ENCODE assay signal across 8 cellular contexts in genomic region chr1:54409156-54410142, GRCh38. TPM values are rescaled to one million over a fixed set of nuclear protein-coding genes. Genes with fewer than 3 reads are reported as not detected.
A peak's percentile ranks its signal among the peaks of the same experiment; 100 is the strongest.
DNase-seq lines count a peak whose midpoint lies in the region; ATAC-seq and TF ChIP-seq lines count a peak whose summit lies in the region.

No MANE protein-coding gene starts in this region.

- no peak overlapping the region for H3K27ac ChIP-seq in CD4-positive, alpha-beta memory T cell (ENCODE audit: low read depth, low read length)

- H3K27ac Mint-ChIP-seq in CD4-positive, alpha-beta memory T cell: peak overlapping the region; percentile 86 to 99 (median 90)
- peak overlapping the region; percentile 96 for H3K27ac Mint-ChIP-seq in MCF 10A (ENCODE audit: low read depth, unreplicated experiment)

- peaks cover 33 to 65% (median 49%) of the 10 kb centered on the region in 4 donors for H3K4me1 Mint-ChIP-seq in CD4-positive, alpha-beta memory T cell
- H3K4me1 Mint-ChIP-seq in MCF 10A (ENCODE audit: insufficient read depth, unreplicated experiment): peaks cover 24% of the 10 kb centered on the region

- peak; percentile 39 for ATAC-seq in GM21390 (IDR thresholded peaks at IDR 0.05; ENCODE audit: unreplicated experiment)

- intact Hi-C loops in CD4-positive, alpha-beta memory T cell (cut with micrococcal nuclease): loop anchor here (5.0 kb wide), 4 partner anchors 48 to 393 kb away; partner anchors contain the start of gene TTC22
- intact Hi-C loops in MCF 10A (cut with micrococcal nuclease): loop anchor here (5.0 kb wide), 1 partner anchor 337 kb away; no protein-coding TSS in a partner anchor

- no TSS peak for BruUV-seq in MCF 10A (replicated peaks; lab: Mats Ljungman, UMichigan)

- no peak for TF ChIP-seq CTCF in MCF 10A (IDR thresholded peaks at IDR 0.05; ENCODE audit: unreplicated experiment)

- H3K4me1 ChIP-seq in CD4-positive, alpha-beta memory T cell (ENCODE audit: insufficient read depth, low read length): peaks cover 53% of the 10 kb centered on the region

- H3K36me3 ChIP-seq in CD4-positive, alpha-beta memory T cell (ENCODE audit: insufficient read depth, low read length): no peaks in the 10 kb centered on the region

- no peaks in the 10 kb centered on the region for H3K27me3 ChIP-seq in CD4-positive, alpha-beta memory T cell (ENCODE audit: insufficient read depth, low read length)

- no peak overlapping the region for H3K4me3 ChIP-seq in CD4-positive, alpha-beta memory T cell (ENCODE audit: low read length in 2 of 2)

- H3K27me3 Mint-ChIP-seq in CD4-positive, alpha-beta memory T cell: peaks cover 0 to 1% of the 10 kb centered on the region in 2 donors
- H3K27me3 Mint-ChIP-seq in MCF 10A (ENCODE audit: insufficient read depth, unreplicated experiment): peaks cover 7% of the 10 kb centered on the region

- peak in 1 of 5 donors; percentile 29 for DNase-seq in CD4-positive, alpha-beta memory T cell
- DNase-seq in MV-4-11 (lab: John Stamatoyannopoulos, UW) (peak; percentile 49), MCF 10A (ENCODE audit: unreplicated experiment) (peak; percentile 20), cerebellum (ENCODE audit: low spot score) (no peak), NCI-H187 treated with DMSO at 0.1 percent for 48 hours (lab: John Stamatoyannopoulos, UW) (no peak), NCI-H1436 treated with DMSO at 0.1 percent for 48 hours (lab: John Stamatoyannopoulos, UW) (no peak)
- peak; percentile 33 for DNase-seq in stimulated activated CD4-positive, alpha-beta T cell treated with anti-CD3 and anti-CD28 coated beads, Interleukin-4, amount 100 ng/mL, for 24 hours

- no peaks in the 10 kb centered on the region for H3K9me3 ChIP-seq in CD4-positive, alpha-beta memory T cell (ENCODE audit: control insufficient read depth in 1 of 2, low read length in 2 of 2)

- H3K4me3 Mint-ChIP-seq in CD4-positive, alpha-beta memory T cell: peak overlapping the region; percentile 16 to 99 (median 80)
- no peak overlapping the region for H3K4me3 Mint-ChIP-seq in MCF 10A (ENCODE audit: unreplicated experiment)

- peaks cover 0 to 1% (median 0%) of the 10 kb centered on the region in 8 donors for H3K9me3 Mint-ChIP-seq in CD4-positive, alpha-beta memory T cell
- no peaks in the 10 kb centered on the region for H3K9me3 Mint-ChIP-seq in MCF 10A (ENCODE audit: unreplicated experiment)

- POLR2A ChIA-PET in CD4-positive, alpha-beta memory T cell (lab: Charles Lee; ENCODE audit: partially characterized antibody): interaction anchor here (0.9 to 1.8 kb wide), 4 partner anchors 68 to 78 kb away, joined by 3 to 12 read pairs (median 4); no protein-coding TSS in a partner anchor
- POLR2A ChIA-PET in MCF 10A (lab: Yijun Ruan, JAX): interaction anchor here (0.6 to 1.0 kb wide), 5 partner anchors 12 to 78 kb away, joined by 3 to 4 read pairs (median 3); no protein-coding TSS in a partner anchor

- CTCF ChIA-PET in CD4-positive, alpha-beta memory T cell (lab: Charles Lee; ENCODE audit: partially characterized antibody): interaction anchor here (1.2 to 1.5 kb wide), 2 partner anchors 78 to 80 kb away, joined by 3 to 6 read pairs; no protein-coding TSS in a partner anchor
- CTCF ChIA-PET in MCF 10A (lab: Yijun Ruan, JAX): interaction anchor here (0.7 kb wide), 1 partner anchor 80 kb away, joined by 3 read pairs; no protein-coding TSS in a partner anchor

- peaks cover 0 to 8% of the 10 kb centered on the region in 2 donors for H3K36me3 Mint-ChIP-seq in CD4-positive, alpha-beta memory T cell
- no peaks in the 10 kb centered on the region for H3K36me3 Mint-ChIP-seq in MCF 10A (ENCODE audit: insufficient read depth, unreplicated experiment)

RNA-seq across cellular contexts. Expression of gene SSBP3, which starts 3.3 kb away (rescaled TPM):
- 10 to 100 TPM; 67.6 to 87.6 TPM for total RNA-seq in CD4-positive, alpha-beta memory T cell
- 10 to 100 TPM; 10.9 to 22.7 TPM for polyA plus RNA-seq in CD4-positive, alpha-beta memory T cell
- 6.5 and 8.6 TPM in 2 replicates for total RNA-seq in MCF 10A (2022)
- total RNA-seq in cerebellum: 36.4 TPM

Comparison
In these comparisons a context has a peak if more than half of its experiments do, and no peak if none do; other contexts are left out.
1. DNase-seq: peak in MV-4-11 (single experiment), MCF 10A (single experiment) and stimulated activated CD4-positive, alpha-beta T cell treated with anti-CD3 and anti-CD28 coated beads, Interleukin-4, amount 100 ng/mL, for 24 hours (single experiment); none in cerebellum (single experiment), NCI-H187 treated with DMSO at 0.1 percent for 48 hours (single experiment) and NCI-H1436 treated with DMSO at 0.1 percent for 48 hours (single experiment).